Comparison of ENCODE assay signal across 8 cellular contexts in genomic region chr3:50567011-50567385, GRCh38. TPM values are rescaled to one million over a fixed set of nuclear protein-coding genes. Genes with fewer than 3 reads are reported as not detected.
DNase-seq lines count a peak whose midpoint lies in the region; ATAC-seq and TF ChIP-seq lines count a peak whose summit lies in the region.

No MANE protein-coding gene starts in this region.

- no peak for TF ChIP-seq POLR2A in sigmoid colon (IDR thresholded peaks at IDR 0.05)

- H3K9me3 ChIP-seq in DOHH2 (ENCODE audit: control insufficient read depth, insufficient read depth, low read length) (no peaks in the 10 kb centered on the region), SJSA1 (replicated peaks) (no peaks in the 10 kb centered on the region), sigmoid colon (no peaks in the 10 kb centered on the region)

- H3K9me3 Mint-ChIP-seq in glutamatergic neuron (ENCODE audit: unreplicated experiment): peaks cover 8% of the 10 kb centered on the region

- TF ChIP-seq CTCF in DOHH2 (IDR thresholded peaks at IDR 0.05; ENCODE audit: low read depth, low read length, poor library complexity, severe bottlenecking) (no peak), glutamatergic neuron (IDR thresholded peaks at IDR 0.05; ENCODE audit: partially characterized antibody, unreplicated experiment) (no peak), sigmoid colon (IDR thresholded peaks at IDR 0.05) (no peak)

- H3K4me2 ChIP-seq in DOHH2 (ENCODE audit: low read length): peak overlapping the region; percentile 74

- H3F3A ChIP-seq in DOHH2 (ENCODE audit: control insufficient read depth, insufficient read depth): no peaks in the 10 kb centered on the region

- WGBS in sigmoid colon, 2 donors: 6 to 19% methylated on average over 11 of the region's 11 CpGs

- no peak for TF ChIP-seq EP300 in sigmoid colon (IDR thresholded peaks at IDR 0.05)

- no peaks in the 10 kb centered on the region for H3K36me3 Mint-ChIP-seq in glutamatergic neuron (ENCODE audit: unreplicated experiment)

- no peaks in the 10 kb centered on the region for H3K36me3 ChIP-seq in DOHH2 (ENCODE audit: control insufficient read depth, low read length)
- H3K36me3 ChIP-seq in SJSA1: no peaks in the 10 kb centered on the region
- peaks cover 0 to 12% (median 0%) of the 10 kb centered on the region in 4 donors for H3K36me3 ChIP-seq in sigmoid colon

- H3K27ac Mint-ChIP-seq in glutamatergic neuron (ENCODE audit: unreplicated experiment): no peak overlapping the region

- no peak for DNase-seq in SJSA1 (ENCODE audit: low read depth in 1 of 2, low spot score in 2 of 2)
- no peak for DNase-seq in glutamatergic neuron
- DNase-seq in sigmoid colon: no peak
- no peak for DNase-seq in globus pallidus (ENCODE audit: low spot score)
- no peak for DNase-seq in cerebellum (ENCODE audit: low spot score)
- DNase-seq in NCI-H446 (lab: John Stamatoyannopoulos, UW): no peak

- H3K4me1 Mint-ChIP-seq in glutamatergic neuron (ENCODE audit: low read depth, unreplicated experiment): peaks cover 3% of the 10 kb centered on the region

- H3K27me3 Mint-ChIP-seq in glutamatergic neuron (ENCODE audit: unreplicated experiment): peaks cover 2% of the 10 kb centered on the region

- no peak overlapping the region for H3K27ac ChIP-seq in DOHH2 (ENCODE audit: low read depth, low read length)
- H3K27ac ChIP-seq in SJSA1: no peak overlapping the region
- H3K27ac ChIP-seq in sigmoid colon: peak overlapping the region; percentile 87 to 94 (median 89)

- no peaks in the 10 kb centered on the region for H3K9me2 ChIP-seq in DOHH2 (replicated peaks; ENCODE audit: control insufficient read depth, low read length)

- H3K4me3 ChIP-seq in DOHH2 (ENCODE audit: low read length) (peak overlapping the region; percentile 60), SJSA1 (peak overlapping the region; percentile 50), sigmoid colon (peak overlapping the region; percentile 53 to 86 (median 67))

- H3K4me1 ChIP-seq in DOHH2 (ENCODE audit: control insufficient read depth, low read length): peaks cover 27% of the 10 kb centered on the region
- peaks cover 31% of the 10 kb centered on the region for H3K4me1 ChIP-seq in SJSA1 (replicated peaks)
- H3K4me1 ChIP-seq in sigmoid colon: peaks cover 0 to 36% (median 30%) of the 10 kb centered on the region in 4 donors

- intact Hi-C loops in sigmoid colon (cut with DNase I): loop anchor here (5.0 kb wide), 1 partner anchor 820 kb away; the partner anchor contains the start of gene MANF

- peak overlapping the region; percentile 68 for H3K4me3 Mint-ChIP-seq in glutamatergic neuron (ENCODE audit: unreplicated experiment)

- peaks cover 10% of the 10 kb centered on the region for H3K79me2 ChIP-seq in DOHH2 (ENCODE audit: control insufficient read depth, low read length)

- no peaks in the 10 kb centered on the region for H4K20me1 ChIP-seq in DOHH2 (ENCODE audit: control insufficient read depth, insufficient read depth, low read depth, low read length)

- no peak for ATAC-seq in HG02763 (IDR thresholded peaks at IDR 0.05; ENCODE audit: unreplicated experiment)

- H3K27me3 ChIP-seq in DOHH2 (ENCODE audit: control insufficient read depth, low read length) (peaks cover 22% of the 10 kb centered on the region), SJSA1 (replicated peaks) (no peaks in the 10 kb centered on the region), sigmoid colon (no peaks in the 10 kb centered on the region)

RNA-seq across cellular contexts. Expression of gene C3orf18, which starts 0.5 kb away (rescaled TPM):
- 9.1 and 15.2 TPM in 2 replicates for total RNA-seq in SJSA1 (2014; rRNA removed; shearing (Covaris generic))
- total RNA-seq in glutamatergic neuron (ENCODE audit: unreplicated experiment) (13.0 TPM), sigmoid colon (10 to 100 TPM; 13.3 to 28.0 (median 16.0) TPM), cerebellum (15.8 TPM)
- polyA plus RNA-seq in sigmoid colon: 1 to 10 TPM; 1.8 to 4.0 (median 2.3) TPM

RNA-seq across cellular contexts. Expression of gene HEMK1, which starts 2.3 kb away (rescaled TPM):
- 7.3 and 9.3 TPM in 2 replicates for total RNA-seq in SJSA1 (2014; rRNA removed; shearing (Covaris generic))
- 21.1 TPM for total RNA-seq in glutamatergic neuron (ENCODE audit: unreplicated experiment)
- 10 to 100 TPM in 1 of 4 donors, 1 to 10 TPM in 3; 5.0 to 13.3 (median 7.2) TPM for total RNA-seq in sigmoid colon
- 10 to 100 TPM in 2 of 3 donors, 1 to 10 TPM in 1; 9.6 to 17.7 (median 12.3) TPM for polyA plus RNA-seq in sigmoid colon
- 9.0 TPM for total RNA-seq in cerebellum

RNA-seq across cellular contexts. Expression of gene CISH, which starts 44.6 kb away (rescaled TPM):
- 0.92 TPM in 1 of 2 replicates, not detected in the other for total RNA-seq in SJSA1 (2014; rRNA removed; shearing (Covaris generic))
- total RNA-seq in glutamatergic neuron (ENCODE audit: unreplicated experiment): 6.0 TPM
- total RNA-seq in sigmoid colon: 10 to 100 TPM in 1 of 4 donors, 1 to 10 TPM in 3; 2.1 to 17.0 (median 5.3) TPM
- polyA plus RNA-seq in sigmoid colon: 10 to 100 TPM in 2 of 3 donors, 1 to 10 TPM in 1; 8.1 to 13.2 (median 11.8) TPM
- total RNA-seq in cerebellum: 1.4 TPM

RNA-seq across cellular contexts. Expression of gene MAPKAPK3, which starts 50.0 kb away (rescaled TPM):
- 7.3 and 17.4 TPM in 2 replicates for total RNA-seq in SJSA1 (2014; rRNA removed; shearing (Covaris generic))
- total RNA-seq in glutamatergic neuron (ENCODE audit: unreplicated experiment): 10.7 TPM
- 10 to 100 TPM; 15.2 to 22.2 (median 19.1) TPM for total RNA-seq in sigmoid colon
- polyA plus RNA-seq in sigmoid colon: 10 to 100 TPM; 19.8 to 32.8 (median 30.3) TPM
- 12.2 TPM for total RNA-seq in cerebellum

Comparison
In these comparisons a context has a peak if more than half of its experiments do, and no peak if none do; other contexts are left out.
1. H3K27ac ChIP-seq: peak in sigmoid colon (4 of 4); none in DOHH2 (single experiment) and SJSA1 (single experiment).
2. Peak in every context shown above with its lines, with median percentiles within 50 percentile points of each other: H3K4me3 ChIP-seq.